ENCODE assay signal across 3 cellular contexts in genomic region chr1:67147973-67148372, GRCh38. TPM values are rescaled to one million over a fixed set of nuclear protein-coding genes. Genes with fewer than 3 reads are reported as not detected.
"Had no signal": no experiment of that assay in that cellular context is flagged by ENCODE, and none has a peak within 500 bp of the region (broad histone marks: within the 10 kb centered on the region; RNA-seq: fewer than 3 reads in every experiment).

No MANE protein-coding gene starts in this region.

RNA-seq across cellular contexts. Expression of gene C1orf141, which starts 13.2 kb away (rescaled TPM):
- total RNA-seq: H9, HT-29 had no signal
- polyA plus RNA-seq: IgD-negative memory B cell had no signal

RNA-seq across cellular contexts. Expression of gene IL23R, which starts 18.3 kb away (rescaled TPM):
- total RNA-seq: H9, HT-29 had no signal
- polyA plus RNA-seq: IgD-negative memory B cell had no signal
